ENCODE assay signal across 8 cellular contexts in the genomic region with DNA sequence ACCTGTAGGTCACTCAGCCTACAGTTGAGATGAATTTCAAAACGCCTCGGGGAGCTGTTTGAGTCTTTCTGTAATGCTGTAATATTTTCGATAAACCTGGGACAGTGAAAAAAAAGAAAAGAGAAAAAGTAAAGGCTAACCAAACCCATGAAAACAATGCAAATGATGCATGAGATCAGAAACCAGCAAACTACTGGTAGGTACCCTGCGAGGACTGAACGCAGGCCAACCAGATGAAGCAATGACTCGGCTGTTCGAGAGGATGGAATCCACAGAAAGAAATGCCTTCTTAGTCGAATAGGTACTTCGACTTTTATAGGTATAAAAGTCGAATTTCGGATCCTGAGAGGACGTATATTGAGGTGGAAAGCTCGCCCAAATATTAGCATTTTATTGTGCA. TPM values are rescaled to one million over a fixed set of nuclear protein-coding genes. Genes with fewer than 3 reads are reported as not detected.
DNase-seq lines count a peak whose midpoint lies in the region; ATAC-seq and TF ChIP-seq lines count a peak whose summit lies in the region.

No MANE protein-coding gene starts in this region.

- peak overlapping the region; percentile 10 for H4K5ac ChIP-seq in mesendoderm (ENCODE audit: low read length)

- H3K27ac ChIP-seq in mesendoderm (ENCODE audit: low read depth, low read length): peak overlapping the region; percentile 1

- no peaks in the 10 kb centered on the region for H3K36me3 ChIP-seq in mesendoderm (ENCODE audit: control insufficient read depth, insufficient read depth, low read length)

- peak; percentile 31 for DNase-seq in NCI-H2171 treated with DMSO at 0.1 percent for 48 hours (lab: John Stamatoyannopoulos, UW)
- no peak for DNase-seq in NCI-H2171 (lab: John Stamatoyannopoulos, UW)
- DNase-seq in NCI-H69 (lab: John Stamatoyannopoulos, UW): peak; percentile 53
- DNase-seq in choroid plexus epithelial cell (ENCODE audit: low read depth): peak; percentile 24
- peak; percentile 83 for DNase-seq in mesendoderm
- no peak for DNase-seq in H4 (ENCODE audit: low spot score)
- DNase-seq in stimulated activated CD4-positive, alpha-beta T cell treated with anti-CD3 and anti-CD28 coated beads, Interleukin-4, amount 100 ng/mL, for 24 hours: no peak

- H3K18ac ChIP-seq in mesendoderm (ENCODE audit: low read length): no peak overlapping the region

- H2BK15ac ChIP-seq in mesendoderm (replicated peaks; ENCODE audit: low read depth): peak overlapping the region; percentile 37

- H3K9ac ChIP-seq in mesendoderm (ENCODE audit: low read length): peak overlapping the region; percentile 91

- H3K79me2 ChIP-seq in mesendoderm (ENCODE audit: control insufficient read depth, insufficient read depth, low read length): peaks cover 11% of the 10 kb centered on the region

- peak overlapping the region; percentile 3 for H3K4me2 ChIP-seq in mesendoderm (ENCODE audit: low read length)

- ATAC-seq in HG03135 (IDR thresholded peaks at IDR 0.05; ENCODE audit: unreplicated experiment): no peak

- no peaks in the 10 kb centered on the region for H3K79me1 ChIP-seq in mesendoderm (ENCODE audit: low read length)

- H3K4me1 ChIP-seq in mesendoderm (ENCODE audit: control insufficient read depth, low read depth, low read length): peaks cover 2% of the 10 kb centered on the region

- peak overlapping the region; percentile 94 for H4K8ac ChIP-seq in mesendoderm (ENCODE audit: low read depth, low read length)

- no peak overlapping the region for H3K23ac ChIP-seq in mesendoderm (ENCODE audit: low read length)

- peak overlapping the region; percentile 43 for H3K56ac ChIP-seq in mesendoderm (ENCODE audit: low read length)

- H3K27me3 ChIP-seq in mesendoderm (ENCODE audit: insufficient read depth, low read length, poor library complexity): no peaks in the 10 kb centered on the region

- H2BK120ac ChIP-seq in mesendoderm (ENCODE audit: low read depth, low read length): no peak overlapping the region

- H3K4me3 ChIP-seq in choroid plexus epithelial cell (ENCODE audit: low read depth, low read length) (peak overlapping the region; percentile 95), mesendoderm (ENCODE audit: low read length) (no peak overlapping the region)

- no peak overlapping the region for H2AK5ac ChIP-seq in mesendoderm (ENCODE audit: low read length)

- H3K4ac ChIP-seq in mesendoderm (ENCODE audit: low read depth, low read length): no peak overlapping the region

- no peak overlapping the region for H2BK5ac ChIP-seq in mesendoderm (ENCODE audit: low read length)

- TF ChIP-seq CTCF in choroid plexus epithelial cell (conservative IDR thresholded peaks at IDR 0.05; ENCODE audit: low read depth, low read length): no peak

- no CpG with 5 or more reads among the region's 13 CpGs for WGBS in mesendoderm (ENCODE audit: extremely low coverage, insufficient coverage, low lambda C conversion rate)

RNA-seq across cellular contexts. Expression of a gene that starts 0.5 kb away (rescaled TPM):
- polyA plus RNA-seq in mesendoderm (2013, experiment 1 of 2): 10.8 TPM
- polyA plus RNA-seq in mesendoderm (2013, experiment 2 of 2): 11.1 TPM
- total RNA-seq in H4 (2014; rRNA removed; shearing (Covaris generic)): 1.8 and 4.5 TPM in 2 replicates

RNA-seq across cellular contexts. Expression of a gene that starts 6.8 kb away (rescaled TPM):
- 14.6 TPM for polyA plus RNA-seq in mesendoderm (2013, experiment 1 of 2)
- 14.9 TPM for polyA plus RNA-seq in mesendoderm (2013, experiment 2 of 2)
- 9.7 and 13.9 TPM in 2 replicates for total RNA-seq in H4 (2014; rRNA removed; shearing (Covaris generic))

Comparison
In these comparisons a context has a peak if more than half of its experiments do, and no peak if none do; other contexts are left out.
1. DNase-seq: peak in NCI-H2171 treated with DMSO at 0.1 percent for 48 hours (single experiment), NCI-H69 (single experiment), choroid plexus epithelial cell (single experiment) and mesendoderm (single experiment); none in NCI-H2171 (single experiment), H4 (single experiment) and stimulated activated CD4-positive, alpha-beta T cell treated with anti-CD3 and anti-CD28 coated beads, Interleukin-4, amount 100 ng/mL, for 24 hours (single experiment).